9 cellular contexts compared by ENCODE assay signal in genomic region chr1:113074237-113074636, GRCh38. TPM values are rescaled to one million over a fixed set of nuclear protein-coding genes. Genes with fewer than 3 reads are reported as not detected.
DNase-seq lines count a peak whose midpoint lies in the region; ATAC-seq and TF ChIP-seq lines count a peak whose summit lies in the region.
"Had no signal": no experiment of that assay in that cellular context is flagged by ENCODE, and none has a peak within 500 bp of the region (broad histone marks: within the 10 kb centered on the region; RNA-seq: fewer than 3 reads in every experiment).

No MANE protein-coding gene starts in this region.

- H3K4me3 ChIP-seq in WERI-Rb-1 (ENCODE audit: low read depth, low read length) (peak overlapping the region; percentile 98; the same call in 1 of the 2 replicates), iPS DF 6.9 (ENCODE audit: low read length) (peak overlapping the region; percentile 79; the same call in 1 of the 2 replicates), stomach smooth muscle (ENCODE audit: low read length in 2 of 2) (peak overlapping the region; percentile 95 to 97), adrenal gland (peak overlapping the region in 1 of 4 donors; percentile 52)

- TF ChIP-seq CTCF in WERI-Rb-1 (IDR thresholded peaks at IDR 0.05; ENCODE audit: low read depth, low read length), result no peak
- TF ChIP-seq CTCF in adrenal gland (IDR thresholded peaks at IDR 0.05), result no peak

- no peaks in the 10 kb centered on the region for H3K27me3 ChIP-seq in WERI-Rb-1 (ENCODE audit: insufficient read depth, low read depth, severe bottlenecking)
- no peaks in the 10 kb centered on the region for H3K27me3 ChIP-seq in iPS DF 6.9 (ENCODE audit: control insufficient read depth, insufficient read depth, low read length)
- H3K27me3 ChIP-seq in stomach smooth muscle (ENCODE audit: control insufficient read depth in 1 of 2, insufficient read depth in 2 of 2, low read length in 2 of 2), result no peaks in the 10 kb centered on the region
- no peaks in the 10 kb centered on the region for H3K27me3 ChIP-seq in adrenal gland

- intact Hi-C loops in adrenal gland (cut with DNase I), result no loop called here

- no peak for TF ChIP-seq POLR2A in adrenal gland (IDR thresholded peaks at IDR 0.05)

- no peak for ATAC-seq in HG02571 (IDR thresholded peaks at IDR 0.05; ENCODE audit: unreplicated experiment)

- H3K36me3 ChIP-seq in WERI-Rb-1 (peaks cover 15% of the 10 kb centered on the region), iPS DF 6.9 (ENCODE audit: control insufficient read depth, insufficient read depth, low read length) (peaks cover 3% of the 10 kb centered on the region; the same call in 1 of the 2 replicates), stomach smooth muscle (ENCODE audit: control insufficient read depth in 2 of 2, insufficient read depth in 2 of 2, low read length in 2 of 2) (no peaks in the 10 kb centered on the region), adrenal gland (replicated peaks in 1 of 2) (peaks cover 0 to 18% of the 10 kb centered on the region in 2 donors)

- DNase-seq in DMS53 (lab: John Stamatoyannopoulos, UW) (peak; percentile 16), DMS53 treated with DMSO at 0.1 percent for 48 hours (lab: John Stamatoyannopoulos, UW; ENCODE audit: unreplicated experiment) (no peak), WERI-Rb-1 (no peak), iPS DF 6.9 (ENCODE audit: low read depth, low spot score) (no peak), dedifferentiated amniotic fluid mesenchymal stem cell (ENCODE audit: extremely low spot score) (no peak), adrenal gland (no peak)
- DNase-seq: NCI-H1694 treated with DMSO at 0.1 percent for 48 hours had no signal

- H3K27ac ChIP-seq in WERI-Rb-1, result no peak overlapping the region
- H3K27ac ChIP-seq in iPS DF 6.9 (ENCODE audit: low read length), result no peak overlapping the region
- no peak overlapping the region for H3K27ac ChIP-seq in stomach smooth muscle (ENCODE audit: low read length)
- H3K27ac ChIP-seq in adrenal gland, result peak overlapping the region in 2 of 5 donors; percentile 85 to 94

- H3K4me1 ChIP-seq in iPS DF 6.9 (ENCODE audit: control insufficient read depth, insufficient read depth, low read length) (no peaks in the 10 kb centered on the region), stomach smooth muscle (ENCODE audit: control insufficient read depth, insufficient read depth, low read length) (peaks cover 10% of the 10 kb centered on the region), adrenal gland (replicated peaks in 1 of 2) (peaks cover 13 to 29% of the 10 kb centered on the region in 2 donors)

- peak overlapping the region; percentile 80 to 91 for H3K9ac ChIP-seq in stomach smooth muscle (ENCODE audit: low read length in 2 of 2)

- WGBS in iPS DF 6.9 (ENCODE audit: insufficient coverage, insufficient read length), result no CpG with 5 or more reads among the region's 6 CpGs
- WGBS in adrenal gland, 4 donors, result 62 to 65% (median 64%) methylated on average over 6 of the region's 6 CpGs

- no peaks in the 10 kb centered on the region for H3K9me3 ChIP-seq in WERI-Rb-1 (ENCODE audit: severe bottlenecking)
- no peaks in the 10 kb centered on the region for H3K9me3 ChIP-seq in iPS DF 6.9 (ENCODE audit: control insufficient read depth, insufficient read depth, low read length)
- H3K9me3 ChIP-seq in stomach smooth muscle (ENCODE audit: control insufficient read depth in 2 of 2, low read length in 2 of 2), result no peaks in the 10 kb centered on the region
- H3K9me3 ChIP-seq in adrenal gland (replicated peaks in 1 of 3), result no peaks in the 10 kb centered on the region

RNA-seq across cellular contexts. Expression of gene LRIG2, which starts 1.2 kb away (rescaled TPM):
- total RNA-seq in adrenal gland, result 100 to 1,000 TPM in 1 of 8 donors, 10 to 100 TPM in 4, 1 to 10 TPM in 3; 7.3 to 117 (median 11.5) TPM
- polyA plus RNA-seq in adrenal gland, result 1 to 10 TPM; 3.5 to 4.9 (median 4.8) TPM
